Comparison of ENCODE assay signal across 24 cellular contexts in the genomic region with DNA sequence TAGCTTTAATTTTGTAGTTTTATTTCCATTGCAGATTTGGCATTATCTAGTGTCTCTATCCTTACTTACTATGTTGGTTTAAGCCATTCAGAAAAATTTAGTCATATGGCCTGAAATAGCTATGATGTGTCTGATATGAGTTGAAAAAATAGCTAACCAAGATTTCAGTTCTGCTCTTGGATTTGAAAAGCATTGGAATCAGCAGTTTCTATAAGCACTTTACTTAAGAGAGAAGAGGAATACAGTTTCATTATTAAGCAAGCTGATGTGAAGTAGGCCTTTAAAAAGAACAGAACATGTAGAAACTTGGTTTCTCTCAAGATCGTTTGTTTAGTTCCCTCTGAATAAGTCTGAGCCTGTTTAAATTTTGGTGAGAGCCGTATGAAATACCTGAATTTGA. TPM values are rescaled to one million over a fixed set of nuclear protein-coding genes. Genes with fewer than 3 reads are reported as not detected.
DNase-seq lines count a peak whose midpoint lies in the region; ATAC-seq, FAIRE-seq and TF ChIP-seq lines count a peak whose summit lies in the region.
"Had no signal": no experiment of that assay in that cellular context is flagged by ENCODE, and none has a peak within 500 bp of the region (broad histone marks: within the 10 kb centered on the region; RNA-seq: fewer than 3 reads in every experiment).

No MANE protein-coding gene starts in this region.

- H3K36me3 ChIP-seq in bronchial epithelial cell (ENCODE audit: control insufficient read depth, insufficient read depth, low read length), result no peaks in the 10 kb centered on the region
- no peaks in the 10 kb centered on the region for H3K36me3 ChIP-seq in thoracic aorta
- no peaks in the 10 kb centered on the region for H3K36me3 ChIP-seq in HAP-1 (replicated peaks)

- ATAC-seq in thoracic aorta (ENCODE audit: insufficient number of reproducible peaks, low FRiP score, low read depth) (peak; percentile 80), GM18520 (IDR thresholded peaks at IDR 0.05; ENCODE audit: unreplicated experiment) (no peak)
- ATAC-seq: activated naive CD4-positive, alpha-beta T cell treated with anti-CD3 and anti-CD28 coated beads, Interleukin-2, amount 50 U/mL, for 72 hours had no signal

- H3K27me3 Mint-ChIP-seq in mesothelial cell of epicardium (ENCODE audit: low read depth), result no peaks in the 10 kb centered on the region

- no peak overlapping the region for H3K4me3 Mint-ChIP-seq in mesothelial cell of epicardium
- H3K4me3 Mint-ChIP-seq: activated T-helper 1 cell treated with anti-CD3 and anti-CD28 coated beads, Interleukin-12 subunit alpha, Interleukin-12 subunit beta, Interleukin-2, Interleukin-4 antibody, amounts not matched to agents 30 ng/mL and 10 ng/mL and 1 ng/mL, durations not matched to agents 14 hours and 24 hours and 36 hours; nephron progenitor cell had no signal

- POLR2A ChIA-PET in RWPE1 (lab: Yijun Ruan, JAX; ENCODE audit: low non-redundant PET), result no interaction called here

- in situ Hi-C loops in HAP-1 (cut with MboI; ENCODE audit: low sequenced_read_pairs), result no loop called here

- DNase-seq in SIG-M5 treated with dmso at 0.1 percent for 504 hours (lab: John Stamatoyannopoulos, UW; ENCODE audit: unreplicated experiment) (peak; percentile 51), SIG-M5 (lab: John Stamatoyannopoulos, UW) (no peak), bronchial epithelial cell (ENCODE audit: low read depth) (peak; percentile 80), mesothelial cell of epicardium (ENCODE audit: low spot score in 2 of 2, unreplicated experiment in 2 of 2) (no peak), thoracic aorta (ENCODE audit: low spot score) (no peak), HAP-1 (ENCODE audit: low spot score in 2 of 2) (no peak), RWPE1 (ENCODE audit: low spot score) (no peak)
- DNase-seq: activated CD4-positive, alpha-beta T cell treated with anti-CD3 and anti-CD28 coated beads, Interleukin-2, amount 50 U/mL, for 1 hour; AML-193; caudate nucleus; dermis blood vessel endothelial cell; DND-41; H7; KG1; NCI-H1048; NCI-H1694 treated with DMSO at 0.1 percent for 48 hours; NCI-H69; nephron progenitor cell; posterior cingulate gyrus; stimulated activated CD8-positive, alpha-beta memory T cell treated with anti-CD3 and anti-CD28 coated beads, Interleukin-4, amount 100 ng/mL, for 48 hours had no signal

- H3K4me3 ChIP-seq in bronchial epithelial cell (ENCODE audit: low read depth, low read length), result no peak overlapping the region
- H3K4me3 ChIP-seq in thoracic aorta, result no peak overlapping the region
- H3K4me3 ChIP-seq in HAP-1, result no peak overlapping the region

- H3K4me1 ChIP-seq in thoracic aorta (ENCODE audit: control insufficient read depth in 1 of 2, low read depth in 2 of 2) (peaks cover 10 to 14% of the 10 kb centered on the region in 2 donors), HAP-1 (no peaks in the 10 kb centered on the region)

- peaks cover 2% of the 10 kb centered on the region for H3K36me3 Mint-ChIP-seq in mesothelial cell of epicardium
- H3K36me3 Mint-ChIP-seq: activated naive CD4-positive, alpha-beta T cell treated with anti-CD3 and anti-CD28 coated beads, Interleukin-2, amount 50 U/mL, for 72 hours had no signal

- H3K4me1 Mint-ChIP-seq in mesothelial cell of epicardium, result peaks cover 19% of the 10 kb centered on the region
- H3K4me1 Mint-ChIP-seq: nephron progenitor cell had no signal

- H3K27ac Mint-ChIP-seq in mesothelial cell of epicardium, result peak overlapping the region; percentile 60
- H3K27ac Mint-ChIP-seq: activated naive CD4-positive, alpha-beta T cell treated with anti-CD3 and anti-CD28 coated beads, Interleukin-2, amount 50 U/mL, for 72 hours; activated T-helper 1 cell treated with anti-CD3 and anti-CD28 coated beads, Interleukin-12 subunit alpha, Interleukin-12 subunit beta, Interleukin-2, Interleukin-4 antibody, amounts not matched to agents 30 ng/mL and 10 ng/mL and 1 ng/mL, durations not matched to agents 14 hours and 24 hours and 36 hours; nephron progenitor cell had no signal

- CTCF ChIA-PET in RWPE1 (lab: Yijun Ruan, JAX), result interaction anchor here (0.6 to 0.9 kb wide), 3 partner anchors 30 to 91 kb away, joined by 3 to 5 read pairs (median 3); no protein-coding TSS in a partner anchor

- FAIRE-seq in bronchial epithelial cell (lab: Jason Lieb, UNC), result no peak

- H3K9me3 Mint-ChIP-seq in mesothelial cell of epicardium, result no peaks in the 10 kb centered on the region
- H3K9me3 Mint-ChIP-seq: activated naive CD4-positive, alpha-beta T cell treated with anti-CD3 and anti-CD28 coated beads, Interleukin-2, amount 50 U/mL, for 72 hours; activated T-helper 1 cell treated with anti-CD3 and anti-CD28 coated beads, Interleukin-12 subunit alpha, Interleukin-12 subunit beta, Interleukin-2, Interleukin-4 antibody, amounts not matched to agents 30 ng/mL and 10 ng/mL and 1 ng/mL, durations not matched to agents 14 hours and 24 hours and 36 hours; nephron progenitor cell had no signal

- no peaks in the 10 kb centered on the region for H3K9me3 ChIP-seq in thoracic aorta
- H3K9me3 ChIP-seq in HAP-1, result no peaks in the 10 kb centered on the region

- H3K27ac ChIP-seq in thoracic aorta (peak overlapping the region; percentile 34 to 66), RWPE1 (no peak overlapping the region)

- no peaks in the 10 kb centered on the region for H3K27me3 ChIP-seq in bronchial epithelial cell (ENCODE audit: control insufficient read depth, insufficient read depth, low read length)
- no peaks in the 10 kb centered on the region for H3K27me3 ChIP-seq in thoracic aorta (replicated peaks; ENCODE audit: insufficient read depth)
- H3K27me3 ChIP-seq in HAP-1 (ENCODE audit: low read depth), result no peaks in the 10 kb centered on the region

- TF ChIP-seq CTCF in bronchial epithelial cell (IDR thresholded peaks at IDR 0.05; ENCODE audit: insufficient read depth, low read length, severe bottlenecking), result no peak
- no peak for TF ChIP-seq CTCF in mesothelial cell of epicardium (IDR thresholded peaks at IDR 0.05; ENCODE audit: unreplicated experiment)
- TF ChIP-seq CTCF in thoracic aorta (IDR thresholded peaks at IDR 0.05), result no peak
- TF ChIP-seq CTCF in RWPE1 (conservative IDR thresholded peaks at IDR 0.05; ENCODE audit: low read depth), result no peak

RNA-seq across cellular contexts. Expression of a gene that starts 25.9 kb away (rescaled TPM):
- 11.8 TPM in 2 replicates for total RNA-seq in bronchial epithelial cell
- total RNA-seq in mesothelial cell of epicardium, result 22.4 to 25.1 TPM (median 25.0 TPM) in 3 replicates
- total RNA-seq in thoracic aorta, result 10 to 100 TPM; 20.5 to 21.1 TPM

RNA-seq across cellular contexts. Expression of a gene that starts 31.7 kb away (rescaled TPM):
- total RNA-seq in bronchial epithelial cell, result 29.2 and 103 TPM in 2 replicates
- 2.2 to 2.8 TPM (median 2.5 TPM) in 3 replicates for total RNA-seq in mesothelial cell of epicardium
- total RNA-seq in thoracic aorta, result under 1 TPM in 1 of 2 donors, not detected in 1; 0.41 TPM
- total RNA-seq: A172; activated naive CD4-positive, alpha-beta T cell treated with anti-CD3 and anti-CD28 coated beads, Interleukin-2, amount 50 U/mL, for 72 hours; activated T-helper 1 cell treated with anti-CD3 and anti-CD28 coated beads, Interleukin-12 subunit alpha, Interleukin-12 subunit beta, Interleukin-2, Interleukin-4 antibody, amounts not matched to agents 30 ng/mL and 10 ng/mL and 1 ng/mL, durations not matched to agents 14 hours and 24 hours and 36 hours had no signal

RNA-seq across cellular contexts. Expression of a gene that starts 55.8 kb away (rescaled TPM):
- total RNA-seq in bronchial epithelial cell, result 5.8 and 12.4 TPM in 2 replicates
- 383 to 396 TPM (median 385 TPM) in 3 replicates for total RNA-seq in mesothelial cell of epicardium
- 100 to 1,000 TPM; 249 to 351 TPM for total RNA-seq in thoracic aorta
- total RNA-seq: activated naive CD4-positive, alpha-beta T cell treated with anti-CD3 and anti-CD28 coated beads, Interleukin-2, amount 50 U/mL, for 72 hours; activated T-helper 1 cell treated with anti-CD3 and anti-CD28 coated beads, Interleukin-12 subunit alpha, Interleukin-12 subunit beta, Interleukin-2, Interleukin-4 antibody, amounts not matched to agents 30 ng/mL and 10 ng/mL and 1 ng/mL, durations not matched to agents 14 hours and 24 hours and 36 hours had no signal

Comparison
In these comparisons a context has a peak if more than half of its experiments do, and no peak if none do; other contexts are left out.
1. DNase-seq: peak in SIG-M5 treated with dmso at 0.1 percent for 504 hours (single experiment) and bronchial epithelial cell (single experiment); none in SIG-M5 (single experiment), mesothelial cell of epicardium (0 of 2), thoracic aorta (single experiment), HAP-1 (0 of 2) and RWPE1 (single experiment).
2. RNA of a gene that starts 55.8 kb away (total RNA-seq): 383 to 396 TPM in mesothelial cell of epicardium and 249 to 351 TPM in thoracic aorta; 5.8 to 12.4 TPM in bronchial epithelial cell; every median in the first group is over 10 times any median in the second.